ENCODE assay signal across 7 cellular contexts in the genomic region with DNA sequence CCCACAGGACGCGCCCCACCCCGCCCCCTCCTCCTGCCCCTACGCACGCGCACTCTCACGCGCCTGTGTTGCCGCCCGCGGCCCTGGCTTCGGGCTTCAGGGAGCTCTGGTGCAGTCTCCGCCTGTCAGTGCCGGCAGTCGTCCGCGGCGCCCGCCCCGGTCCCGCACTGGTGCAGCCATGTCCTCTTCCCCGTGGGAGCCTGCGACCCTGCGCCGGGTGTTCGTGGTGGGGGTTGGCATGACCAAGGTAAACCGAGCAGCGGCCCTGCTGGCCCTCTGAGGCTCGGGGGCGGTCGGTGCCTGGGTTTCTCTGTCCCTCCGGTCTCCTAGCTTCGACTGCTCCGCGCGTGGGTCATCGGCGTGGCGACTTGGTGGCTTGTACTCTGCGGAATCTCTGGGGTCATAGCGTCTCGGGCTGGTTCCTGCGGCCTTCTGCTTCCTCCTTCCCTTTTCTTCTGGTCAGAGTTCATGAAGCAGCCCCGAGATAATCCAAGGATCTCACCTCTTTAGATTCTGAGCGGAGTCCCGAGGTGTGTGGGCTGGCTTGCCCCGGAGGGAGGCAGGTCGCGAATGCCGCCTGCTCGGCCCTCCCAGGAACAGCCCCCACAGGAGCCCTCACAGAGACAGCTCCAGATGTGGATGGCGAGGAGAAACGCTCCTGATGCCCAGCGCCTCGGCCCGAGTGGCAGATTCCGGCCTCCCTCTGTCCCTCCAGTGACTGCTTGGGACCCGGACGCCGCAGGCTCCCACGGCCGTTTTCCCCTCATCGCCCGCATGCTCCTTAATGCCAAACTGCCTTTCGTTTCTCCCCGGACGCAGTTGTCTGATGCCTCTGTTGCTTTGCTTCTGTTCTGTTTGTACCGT. TPM values are rescaled to one million over a fixed set of nuclear protein-coding genes. Genes with fewer than 3 reads are reported as not detected.
DNase-seq lines count a peak whose midpoint lies in the region; ATAC-seq and TF ChIP-seq lines count a peak whose summit lies in the region.

A gene with protein sequence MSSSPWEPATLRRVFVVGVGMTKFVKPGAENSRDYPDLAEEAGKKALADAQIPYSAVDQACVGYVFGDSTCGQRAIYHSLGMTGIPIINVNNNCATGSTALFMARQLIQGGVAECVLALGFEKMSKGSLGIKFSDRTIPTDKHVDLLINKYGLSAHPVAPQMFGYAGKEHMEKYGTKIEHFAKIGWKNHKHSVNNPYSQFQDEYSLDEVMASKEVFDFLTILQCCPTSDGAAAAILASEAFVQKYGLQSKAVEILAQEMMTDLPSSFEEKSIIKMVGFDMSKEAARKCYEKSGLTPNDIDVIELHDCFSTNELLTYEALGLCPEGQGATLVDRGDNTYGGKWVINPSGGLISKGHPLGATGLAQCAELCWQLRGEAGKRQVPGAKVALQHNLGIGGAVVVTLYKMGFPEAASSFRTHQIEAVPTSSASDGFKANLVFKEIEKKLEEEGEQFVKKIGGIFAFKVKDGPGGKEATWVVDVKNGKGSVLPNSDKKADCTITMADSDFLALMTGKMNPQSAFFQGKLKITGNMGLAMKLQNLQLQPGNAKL (plus strand): TSS at position 58 of the 864 bp plus-strand sequence. CDS start 121 bp downstream, at position 179.

- H3K9ac ChIP-seq in endodermal cell (ENCODE audit: extremely low read depth, low read length, poor library complexity, severe bottlenecking): peak within 1 kb of the TSS; percentile 34

- no peaks in the 10 kb centered on the region for H3K4me1 ChIP-seq in endodermal cell (ENCODE audit: control insufficient read depth, insufficient read depth, low read length)

- no peaks in the 10 kb centered on the region for H3K9me3 ChIP-seq in endodermal cell (ENCODE audit: control insufficient read depth, low read length)

- no peaks in the 10 kb centered on the region for H3K36me3 ChIP-seq in endodermal cell (ENCODE audit: control insufficient read depth, insufficient read depth, low read length)

- H3K27me3 Mint-ChIP-seq in endodermal cell (ENCODE audit: insufficient read depth): peaks cover 66% of the 10 kb centered on the region
- H3K27me3 Mint-ChIP-seq in mesothelial cell of epicardium (ENCODE audit: low read depth): peaks cover 47% of the 10 kb centered on the region

- in situ Hi-C loops in GM13977 (cut with MboI; ENCODE audit: low pct_unique_long_range_greater_than_20kb, low sequenced_read_pairs, unreplicated experiment): no loop called here

- H3K4me3 Mint-ChIP-seq in endodermal cell (peak within 1 kb of the TSS; percentile 79), mesothelial cell of epicardium (peak within 1 kb of the TSS; percentile 75)

- 3 to 4% methylated on average over 43 to 68 of the region's 68 CpGs for whole genome bisulfite sequencing in endodermal cell (ENCODE audit: insufficient coverage in 1 of 2, insufficient read length in 1 of 2), 2 experiments

- ATAC-seq in HG03095 (IDR thresholded peaks at IDR 0.05; ENCODE audit: unreplicated experiment): peak; percentile 56

- no peak within 1 kb of the TSS for H3K27ac Mint-ChIP-seq in endodermal cell
- peak within 1 kb of the TSS; percentile 31 for H3K27ac Mint-ChIP-seq in mesothelial cell of epicardium

- H3K4me1 Mint-ChIP-seq in endodermal cell (peaks cover 6% of the 10 kb centered on the region), mesothelial cell of epicardium (peaks cover 9% of the 10 kb centered on the region)

- no peak for TF ChIP-seq CTCF in GM13977 (IDR thresholded peaks at IDR 0.05; ENCODE audit: extremely low read depth, insufficient read depth, missing control alignments)
- no peak for TF ChIP-seq CTCF in endodermal cell (conservative IDR thresholded peaks at IDR 0.05)
- TF ChIP-seq CTCF in mesothelial cell of epicardium (IDR thresholded peaks at IDR 0.05; ENCODE audit: unreplicated experiment): no peak

- no peak within 1 kb of the TSS for H3K27ac ChIP-seq in endodermal cell (ENCODE audit: low read depth, low read length)

- H3K9me3 Mint-ChIP-seq in endodermal cell (no peaks in the 10 kb centered on the region), mesothelial cell of epicardium (no peaks in the 10 kb centered on the region)

- peaks cover 56% of the 10 kb centered on the region for H3K27me3 ChIP-seq in endodermal cell (ENCODE audit: control insufficient read depth, insufficient read depth, low read length, poor library complexity, severe bottlenecking)

- DNase-seq in GM13977 (ENCODE audit: low spot score): peak; percentile 90
- peak; percentile 83 for DNase-seq in NCI-H69 (lab: John Stamatoyannopoulos, UW)
- DNase-seq in activated CD8-positive, alpha-beta memory T cell treated with anti-CD3 and anti-CD28 coated beads, Interleukin-2, amount 50 U/mL, for 1 hour (ENCODE audit: extremely low read depth): peak; percentile 44
- peak; percentile 91 for DNase-seq in endodermal cell
- DNase-seq in mesothelial cell of epicardium (ENCODE audit: low spot score in 2 of 2, unreplicated experiment in 2 of 2): peak; percentile 71 to 81
- peak; percentile 53 for DNase-seq in stimulated activated CD8-positive, alpha-beta memory T cell treated with anti-CD3 and anti-CD28 coated beads, Interleukin-15, amount 100 ng/mL, for 24 hours (ENCODE audit: low read depth)

- H3K36me3 Mint-ChIP-seq in endodermal cell (ENCODE audit: low read depth) (no peaks in the 10 kb centered on the region), mesothelial cell of epicardium (no peaks in the 10 kb centered on the region)

- H3K4me3 ChIP-seq in endodermal cell (ENCODE audit: low read length): peak within 1 kb of the TSS; percentile 88

RNA-seq across cellular contexts. Expression of the gene that starts here (rescaled TPM):
- total RNA-seq in endodermal cell (10 to 100 TPM; 69.3 to 99.4 TPM), mesothelial cell of epicardium (55.8 to 58.9 TPM (median 56.5 TPM) in 3 replicates)
- 91.8 TPM for polyA plus RNA-seq in endodermal cell (2013, experiment 1 of 2)
- 83.2 TPM for polyA plus RNA-seq in endodermal cell (2013, experiment 2 of 2)
